Comparison of ENCODE assay signal across 1 cellular context in genomic region chr22:45314054-45314721, GRCh38.
TF ChIP-seq lines count a peak whose summit lies in the region.

No MANE protein-coding gene starts in this region.

TF ChIP-seq in K562, 482 proteins besides CTCF, POLR2A, EP300 and RAD21 (continued from another document and continues in another):
- peak; percentile 56; the same call in 1 of the 2 replicates for TF ChIP-seq MGA (IDR thresholded peaks at IDR 0.05)
- TF ChIP-seq ZNF695 (CRISPR knock-in tag; IDR thresholded peaks at IDR 0.05), result no peak
- TF ChIP-seq HOXB6 (CRISPR knock-in tag; IDR thresholded peaks at IDR 0.05; ENCODE audit: borderline replicate concordance), result no peak
- TF ChIP-seq ZNF3 (CRISPR knock-in tag; IDR thresholded peaks at IDR 0.05), result no peak
- no peak for TF ChIP-seq SIX5 (IDR thresholded peaks at IDR 0.05; ENCODE audit: borderline replicate concordance in 1 of 2, insufficient read depth in 1 of 2, low read depth in 1 of 2, low read length in 2 of 2)
- peak; percentile 83 for TF ChIP-seq SOX6 (IDR thresholded peaks at IDR 0.05)
- no peak for TF ChIP-seq ATF4 (CRISPR knock-in tag; IDR thresholded peaks at IDR 0.05)
- no peak for TF ChIP-seq MCM7 (IDR thresholded peaks at IDR 0.05)
- TF ChIP-seq SMARCA5 (IDR thresholded peaks at IDR 0.05), result no peak
- TF ChIP-seq ZBTB26 (CRISPR knock-in tag; IDR thresholded peaks at IDR 0.05), result no peak
- no peak for TF ChIP-seq CREBBP (IDR thresholded peaks at IDR 0.05; ENCODE audit: low read depth, low read length)
- TF ChIP-seq MIER1 (IDR thresholded peaks at IDR 0.05; ENCODE audit: low read depth), result no peak
- TF ChIP-seq PTRF (tag; IDR thresholded peaks at IDR 0.05), result no peak
- TF ChIP-seq TFAP4 (CRISPR knock-in tag; IDR thresholded peaks at IDR 0.05; ENCODE audit: borderline replicate concordance), result peak; percentile 50; the same call in 1 of the 2 replicates
- peak; percentile 77 for TF ChIP-seq EP400 (IDR thresholded peaks at IDR 0.05)
- no peak for TF ChIP-seq ZNF778 (CRISPR knock-in tag; IDR thresholded peaks at IDR 0.05)
- peak; percentile 32; the same call in 1 of the 2 replicates for TF ChIP-seq KLF13 (tag; IDR thresholded peaks at IDR 0.05; ENCODE audit: borderline replicate concordance, low read depth)
- 0 out of 4 replicates have a peak, but pooled peaks of 1 of the 2 experiments have one; percentile 52 for TF ChIP-seq ARNT (IDR thresholded peaks at IDR 0.05)
- peak in 1 of 3 experiments; percentile 29; a peak in 1 of 6 replicates for TF ChIP-seq ZBTB11 (CRISPR knock-in tag; IDR thresholded peaks at IDR 0.05)
- TF ChIP-seq TRIM28 (IDR thresholded peaks at IDR 0.05), result no peak
- TF ChIP-seq MED1 (CRISPR knock-in tag; IDR thresholded peaks at IDR 0.05; ENCODE audit: borderline replicate concordance), result no peak
- no peak for TF ChIP-seq STAT6 (CRISPR knock-in tag; IDR thresholded peaks at IDR 0.05)
- peak; percentile 14 for TF ChIP-seq PRDM10 (IDR thresholded peaks at IDR 0.05; ENCODE audit: partially characterized antibody)
- TF ChIP-seq PRMT5 (CRISPR knock-in tag; IDR thresholded peaks at IDR 0.05), result no peak
- TF ChIP-seq GTF2A2 (tag; IDR thresholded peaks at IDR 0.05), result no peak
- no peak for TF ChIP-seq HDAC8 (tag; IDR thresholded peaks at IDR 0.05)
- TF ChIP-seq CCAR2 (IDR thresholded peaks at IDR 0.05; ENCODE audit: low read depth, low read length), result no peak
- TF ChIP-seq ZNF445 (CRISPR knock-in tag; IDR thresholded peaks at IDR 0.05; ENCODE audit: low read depth), result no peak
- no peak for TF ChIP-seq OTX1 (CRISPR knock-in tag; IDR thresholded peaks at IDR 0.05)
- no peak for TF ChIP-seq ZNF785 (CRISPR knock-in tag; IDR thresholded peaks at IDR 0.05)
- no peak for TF ChIP-seq NONO (IDR thresholded peaks at IDR 0.05; ENCODE audit: low read depth in 2 of 2, low read length in 1 of 2)
- no peak for TF ChIP-seq ZNF134 (CRISPR knock-in tag; conservative IDR thresholded peaks at IDR 0.05)
- no peak for TF ChIP-seq PCBP1 (IDR thresholded peaks at IDR 0.05; ENCODE audit: low read depth, low read length, poor library complexity, severe bottlenecking)
- TF ChIP-seq DPF2 (IDR thresholded peaks at IDR 0.05), result peak; percentile 78
